Comparison of ENCODE assay signal across 8 cellular contexts in the genomic region with DNA sequence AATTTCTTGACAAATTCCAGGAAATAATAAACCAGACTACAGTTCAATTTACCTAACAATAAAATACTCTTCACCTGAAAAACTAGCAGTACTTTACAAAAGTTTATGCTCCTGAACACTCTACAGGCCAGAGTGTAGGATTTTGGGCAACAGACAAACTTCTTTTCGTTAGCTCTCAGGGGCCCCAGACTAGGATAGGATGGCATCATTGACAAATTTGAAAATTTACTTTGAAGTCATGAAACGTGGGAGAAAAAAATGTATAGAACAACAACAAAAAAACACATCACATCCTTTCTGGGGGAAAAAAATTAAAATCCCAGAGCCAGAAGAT. TPM values are rescaled to one million over a fixed set of nuclear protein-coding genes. Genes with fewer than 3 reads are reported as not detected.
DNase-seq lines count a peak whose midpoint lies in the region; ATAC-seq and TF ChIP-seq lines count a peak whose summit lies in the region.

No MANE protein-coding gene starts in this region.

- H3K36me3 ChIP-seq in heart left ventricle (no peaks in the 10 kb centered on the region), breast epithelium (no peaks in the 10 kb centered on the region), mesodermal cell (ENCODE audit: control insufficient read depth, insufficient read depth, low read length) (no peaks in the 10 kb centered on the region), urinary bladder (ENCODE audit: insufficient read depth) (no peaks in the 10 kb centered on the region)

- H3K4me3 ChIP-seq in heart left ventricle (peak overlapping the region; percentile 19 to 92 (median 72)), breast epithelium (peak overlapping the region; percentile 72 to 99 (median 75)), mesodermal cell (ENCODE audit: extremely low read depth, insufficient read depth, low read length, poor library complexity, severe bottlenecking) (peak overlapping the region; percentile 91), urinary bladder (ENCODE audit: low read depth, low read length) (peak overlapping the region; percentile 87)

- ATAC-seq in heart left ventricle, result no peak

- DNase-seq in heart left ventricle, result no peak
- no peak for DNase-seq in cardiac septum (ENCODE audit: low spot score)
- no peak for DNase-seq in breast epithelium (ENCODE audit: low spot score in 2 of 2)
- DNase-seq in cerebellar cortex (ENCODE audit: low spot score), result no peak
- DNase-seq in GDM1 (lab: John Stamatoyannopoulos, UW), result no peak
- no peak for DNase-seq in HT-29 (ENCODE audit: low spot score)

- H3K27ac ChIP-seq in heart left ventricle (peak overlapping the region in 11 of 12 donors; percentile 68 to 100 (median 94)), breast epithelium (peak overlapping the region; percentile 97 to 100), mesodermal cell (ENCODE audit: low read depth, low read length, severe bottlenecking) (peak overlapping the region; percentile 48), urinary bladder (ENCODE audit: low read depth) (peak overlapping the region; percentile 99)

- H3K4me1 ChIP-seq in heart left ventricle (peaks cover 6 to 83% (median 55%) of the 10 kb centered on the region in 12 donors), breast epithelium (peaks cover 6 to 33% of the 10 kb centered on the region in 2 donors), mesodermal cell (ENCODE audit: control insufficient read depth, insufficient read depth, low read length, poor library complexity, severe bottlenecking) (peaks cover 36% of the 10 kb centered on the region), urinary bladder (ENCODE audit: insufficient read depth) (peaks cover 2% of the 10 kb centered on the region)

- no peaks in the 10 kb centered on the region for H3K9me3 ChIP-seq in heart left ventricle
- no peaks in the 10 kb centered on the region for H3K9me3 ChIP-seq in breast epithelium
- no peaks in the 10 kb centered on the region for H3K9me3 ChIP-seq in mesodermal cell (ENCODE audit: control insufficient read depth, low read length)

- TF ChIP-seq CTCF in heart left ventricle (IDR thresholded peaks at IDR 0.05) (no peak), breast epithelium (IDR thresholded peaks at IDR 0.05) (no peak)

- intact Hi-C loops in heart left ventricle (cut with DNase I), result no loop called here
- intact Hi-C loops in cardiac septum (cut with DNase I), result loop anchor here (5.0 to 10.0 kb wide), 3 partner anchors 75 to 362 kb away; a partner anchor contains a TSS
- intact Hi-C loops in breast epithelium (cut with DNase I; ENCODE audit: low total_unique reads), result loop anchor here (5.0 kb wide), 1 partner anchor 300 kb away; no protein-coding TSS in a partner anchor

- WGBS in heart left ventricle, 4 donors, result 1 to 3% (median 2%) methylated on average over 2 of the region's 2 CpGs
- no CpG with 5 or more reads among the region's 2 CpGs for WGBS in mesodermal cell (ENCODE audit: insufficient coverage in 2 of 2), 2 experiments
- 2% methylated on average over 2 of the region's 2 CpGs for WGBS in urinary bladder

- no peak for TF ChIP-seq POLR2A in heart left ventricle (IDR thresholded peaks at IDR 0.05)
- no peak for TF ChIP-seq POLR2A in breast epithelium (IDR thresholded peaks at IDR 0.05)

- H3K27me3 ChIP-seq in heart left ventricle (no peaks in the 10 kb centered on the region), breast epithelium (no peaks in the 10 kb centered on the region)

RNA-seq across cellular contexts. Expression of a gene that starts 1.2 kb away (rescaled TPM):
- 100 to 1,000 TPM; 217 to 354 (median 242) TPM for total RNA-seq in heart left ventricle
- polyA plus RNA-seq in heart left ventricle, result 100 to 1,000 TPM in 1 of 2 donors, 10 to 100 TPM in 1; 74.4 to 290 TPM
- total RNA-seq in cardiac septum, result 216 TPM
- 100 to 1,000 TPM; 225 to 271 (median 252) TPM for total RNA-seq in breast epithelium
- polyA plus RNA-seq in mesodermal cell (2013, experiment 1 of 2), result 179 TPM
- polyA plus RNA-seq in mesodermal cell (2013, experiment 2 of 2), result 163 TPM
- 462 TPM for total RNA-seq in urinary bladder
- 118 TPM for polyA plus RNA-seq in urinary bladder
- 198 and 218 TPM in 2 replicates for total RNA-seq in HT-29 (2014; rRNA removed; shearing (Covaris generic))

Comparison
In these comparisons a context has a peak if more than half of its experiments do, and no peak if none do; other contexts are left out.
1. intact Hi-C loops: an anchor here in cardiac septum (5.0 to 10.0 kb wide) and breast epithelium (5.0 kb wide); none called in heart left ventricle.
2. H3K27ac ChIP-seq: peak in every context shown above with its lines; median percentile 99 in urinary bladder; 98 in breast epithelium; 94 in heart left ventricle; 48 in mesodermal cell.